Comparison of ENCODE assay signal across 15 cellular contexts in genomic region chr3:31772781-31773180, GRCh38.
"Had no signal": no experiment of that assay in that cellular context is flagged by ENCODE, and none has a peak within 500 bp of the region (broad histone marks: within the 10 kb centered on the region; RNA-seq: fewer than 3 reads in every experiment).

No MANE protein-coding gene starts in this region.

- H3K27ac Mint-ChIP-seq: activated naive CD8-positive, alpha-beta T cell treated with anti-CD3 and anti-CD28 coated beads, Interleukin-2, amount 10 ng/mL, durations not matched to agents 7 days and 5 days; endodermal cell had no signal

- H3K9me3 ChIP-seq: colonic mucosa, left ventricle myocardium inferior, prostate gland, right atrium auricular region, thoracic aorta, upper lobe of right lung had no signal

- H3K27me3 Mint-ChIP-seq: activated naive CD8-positive, alpha-beta T cell treated with anti-CD3 and anti-CD28 coated beads, Interleukin-2, amount 10 ng/mL, durations not matched to agents 7 days and 5 days had no signal

- DNase-seq: activated effector memory CD4-positive, alpha-beta T cell treated with anti-CD3 and anti-CD28 coated beads, Interleukin-2, amount 50 U/mL, for 16 hours; activated naive CD8-positive, alpha-beta T cell treated with anti-CD3 and anti-CD28 coated beads, Interleukin-2, amount 10 ng/mL, durations not matched to agents 7 days and 5 days; central memory CD4-positive, alpha-beta T cell; colonic mucosa; endodermal cell; foreskin melanocyte; hypothalamus; left ventricle myocardium inferior; mammary epithelial cell; upper lobe of right lung had no signal

- H3K27ac ChIP-seq: colonic mucosa, left ventricle myocardium inferior, prostate gland, right atrium auricular region, thoracic aorta, upper lobe of right lung had no signal

- H3K36me3 ChIP-seq: colonic mucosa, left ventricle myocardium inferior, prostate gland, right atrium auricular region, thoracic aorta, upper lobe of right lung had no signal

- H3K4me3 Mint-ChIP-seq: activated naive CD8-positive, alpha-beta T cell treated with anti-CD3 and anti-CD28 coated beads, Interleukin-2, amount 10 ng/mL, durations not matched to agents 7 days and 5 days; brain; endodermal cell; WTC11 had no signal

- H3K4me1 ChIP-seq: colonic mucosa, left ventricle myocardium inferior, prostate gland had no signal

- ATAC-seq: upper lobe of right lung, WTC11 had no signal

- H3K9me3 Mint-ChIP-seq: WTC11 had no signal

- H3K27me3 ChIP-seq: colonic mucosa, right atrium auricular region, upper lobe of right lung had no signal

- H3K4me3 ChIP-seq: colonic mucosa, left ventricle myocardium inferior, prostate gland, right atrium auricular region, thoracic aorta, upper lobe of right lung had no signal

- H3K36me3 Mint-ChIP-seq: activated naive CD8-positive, alpha-beta T cell treated with anti-CD3 and anti-CD28 coated beads, Interleukin-2, amount 10 ng/mL, durations not matched to agents 7 days and 5 days; brain; WTC11 had no signal
